15 cellular contexts compared by ENCODE assay signal in the genomic region with DNA sequence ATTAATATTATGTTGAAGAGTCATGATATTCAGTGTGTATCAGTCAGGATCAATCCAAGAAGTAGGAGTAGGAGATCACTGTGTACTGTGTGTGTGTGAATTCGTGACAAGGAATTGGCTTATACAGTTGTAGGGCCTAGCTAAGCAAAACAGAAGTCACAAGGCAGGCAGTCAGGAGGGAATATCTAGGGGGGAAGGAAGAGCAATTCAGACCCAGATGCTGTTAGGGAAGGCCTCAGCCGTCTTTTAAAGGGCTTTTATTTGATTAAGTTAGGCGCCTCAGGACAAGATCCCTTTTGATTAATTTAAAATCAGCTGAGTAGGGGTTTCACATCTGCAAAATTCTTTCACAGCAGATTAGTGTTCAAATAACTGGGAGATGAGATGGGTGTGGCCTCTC. TPM values are rescaled to one million over a fixed set of nuclear protein-coding genes. Genes with fewer than 3 reads are reported as not detected.
DNase-seq lines count a peak whose midpoint lies in the region; ATAC-seq and TF ChIP-seq lines count a peak whose summit lies in the region.
"Had no signal": no experiment of that assay in that cellular context is flagged by ENCODE, and none has a peak within 500 bp of the region (broad histone marks: within the 10 kb centered on the region; RNA-seq: fewer than 3 reads in every experiment).

No MANE protein-coding gene starts in this region.

- peaks cover 17% of the 10 kb centered on the region for H3K36me3 Mint-ChIP-seq in activated CD4-positive, alpha-beta T cell treated with anti-CD3 and anti-CD28 coated beads, Interleukin-2, amount 10 ng/mL, durations not matched to agents 24 days and 14 days (ENCODE audit: low read depth)
- H3K36me3 Mint-ChIP-seq in nephron progenitor cell (ENCODE audit: low read depth): peaks cover 4% of the 10 kb centered on the region

- intact Hi-C loops in activated CD4-positive, alpha-beta T cell treated with anti-CD3 and anti-CD28 coated beads, Interleukin-2, amount 10 ng/mL, durations not matched to agents 24 days and 14 days (cut with micrococcal nuclease): no loop called here

- peaks cover 6% of the 10 kb centered on the region for H3K36me3 ChIP-seq in SK-N-MC (ENCODE audit: insufficient read depth, low read length)

- H3K27ac ChIP-seq in SK-N-MC: peak overlapping the region; percentile 96
- H3K27ac ChIP-seq: BLaER1 treated with 17β-estradiol and CSF1 and Interleukin-3, amounts not matched to agents 10 nM and 100 nM; HL-60 had no signal

- H3K27ac Mint-ChIP-seq in activated CD4-positive, alpha-beta T cell treated with anti-CD3 and anti-CD28 coated beads, Interleukin-2, amount 10 ng/mL, durations not matched to agents 24 days and 14 days: no peak overlapping the region
- H3K27ac Mint-ChIP-seq in nephron progenitor cell: peak overlapping the region; percentile 57

- H3K9me3 Mint-ChIP-seq in activated CD4-positive, alpha-beta T cell treated with anti-CD3 and anti-CD28 coated beads, Interleukin-2, amount 10 ng/mL, durations not matched to agents 24 days and 14 days: no peaks in the 10 kb centered on the region
- no peaks in the 10 kb centered on the region for H3K9me3 Mint-ChIP-seq in nephron progenitor cell
- H3K9me3 Mint-ChIP-seq: CD4-positive, CD25-positive, alpha-beta regulatory T cell had no signal

- H3K9ac ChIP-seq in SK-N-MC (ENCODE audit: insufficient read length): peak overlapping the region; percentile 52
- H3K9ac ChIP-seq: BLaER1 treated with 17β-estradiol and CSF1 and Interleukin-3, amounts not matched to agents 10 nM and 100 nM had no signal

- no peak for ATAC-seq in HG03095 (IDR thresholded peaks at IDR 0.05; ENCODE audit: unreplicated experiment)
- ATAC-seq: HCT116 had no signal

- no peak overlapping the region for H3K4me3 Mint-ChIP-seq in activated CD4-positive, alpha-beta T cell treated with anti-CD3 and anti-CD28 coated beads, Interleukin-2, amount 10 ng/mL, durations not matched to agents 24 days and 14 days
- H3K4me3 Mint-ChIP-seq in nephron progenitor cell: no peak overlapping the region
- H3K4me3 Mint-ChIP-seq: CD4-positive, CD25-positive, alpha-beta regulatory T cell had no signal

- DNase-seq in activated CD4-positive, alpha-beta T cell treated with anti-CD3 and anti-CD28 coated beads, Interleukin-2, amount 10 ng/mL, durations not matched to agents 24 days and 14 days: peak; percentile 40
- DNase-seq in activated CD4-positive, alpha-beta T cell treated with anti-CD3 and anti-CD28 coated beads, Interleukin-2, amount 50 U/mL, for 4 hours: no peak
- DNase-seq in SK-N-MC (ENCODE audit: low read depth, low spot score) (peak; percentile 89), nephron progenitor cell (no peak), SIG-M5 treated with dmso at 0.1 percent for 504 hours (lab: John Stamatoyannopoulos, UW; ENCODE audit: unreplicated experiment) (no peak), amygdala (lab: John Stamatoyannopoulos, UW) (no peak)
- DNase-seq: 8988T; ACHN; Calu3; CD4-positive, CD25-positive, alpha-beta regulatory T cell; DMS 273 treated with DMSO at 0.1 percent for 48 hours had no signal

- no peaks in the 10 kb centered on the region for H3K9me3 ChIP-seq in SK-N-MC (ENCODE audit: low read depth, low read length)
- H3K9me3 ChIP-seq: BLaER1 treated with 17β-estradiol and CSF1 and Interleukin-3, amounts not matched to agents 10 nM and 100 nM had no signal

- TF ChIP-seq CTCF in nephron progenitor cell (IDR thresholded peaks at IDR 0.05): no peak

- H3K4me1 Mint-ChIP-seq in activated CD4-positive, alpha-beta T cell treated with anti-CD3 and anti-CD28 coated beads, Interleukin-2, amount 10 ng/mL, durations not matched to agents 24 days and 14 days: no peaks in the 10 kb centered on the region
- no peaks in the 10 kb centered on the region for H3K4me1 Mint-ChIP-seq in nephron progenitor cell

- H3K4me3 ChIP-seq in SK-N-MC: peak overlapping the region; percentile 44
- H3K4me3 ChIP-seq: BLaER1 treated with 17β-estradiol and CSF1 and Interleukin-3, amounts not matched to agents 10 nM and 100 nM had no signal

- H3K27me3 Mint-ChIP-seq in activated CD4-positive, alpha-beta T cell treated with anti-CD3 and anti-CD28 coated beads, Interleukin-2, amount 10 ng/mL, durations not matched to agents 24 days and 14 days: no peaks in the 10 kb centered on the region
- H3K27me3 Mint-ChIP-seq in nephron progenitor cell (ENCODE audit: low read depth, poor library complexity): no peaks in the 10 kb centered on the region
- H3K27me3 Mint-ChIP-seq: CD4-positive, CD25-positive, alpha-beta regulatory T cell had no signal

RNA-seq across cellular contexts. Expression of gene ALG6, which starts 47.3 kb away (rescaled TPM):
- 24.5 and 27.7 TPM in 2 replicates for total RNA-seq in activated CD4-positive, alpha-beta T cell treated with anti-CD3 and anti-CD28 coated beads, Interleukin-2, amount 10 ng/mL, durations not matched to agents 24 days and 14 days

Comparison
In these comparisons a context has a peak if more than half of its experiments do, and no peak if none do; other contexts are left out.
1. DNase-seq: peak in activated CD4-positive, alpha-beta T cell treated with anti-CD3 and anti-CD28 coated beads, Interleukin-2, amount 10 ng/mL, durations not matched to agents 24 days and 14 days (single experiment) and SK-N-MC (single experiment); none in activated CD4-positive, alpha-beta T cell treated with anti-CD3 and anti-CD28 coated beads, Interleukin-2, amount 50 U/mL, for 4 hours (0 of 2), nephron progenitor cell (single experiment), SIG-M5 treated with dmso at 0.1 percent for 504 hours (single experiment) and amygdala (0 of 56).